13 cellular contexts compared by ENCODE assay signal in genomic region chr22:29149841-29150555, GRCh38. TPM values are rescaled to one million over a fixed set of nuclear protein-coding genes. Genes with fewer than 3 reads are reported as not detected.
A peak's percentile ranks its signal among the peaks of the same experiment; 100 is the strongest.
DNase-seq lines count a peak whose midpoint lies in the region; ATAC-seq and TF ChIP-seq lines count a peak whose summit lies in the region.
"Had no signal": no experiment of that assay in that cellular context is flagged by ENCODE, and none has a peak within 500 bp of the region (broad histone marks: within the 10 kb centered on the region; RNA-seq: fewer than 3 reads in every experiment).

No MANE protein-coding gene starts in this region.

- H3K4me3 ChIP-seq in HEK293 (ENCODE audit: low read depth, low read length) (no peak overlapping the region), dorsolateral prefrontal cortex (peak overlapping the region in 8 of 59 donors; percentile 5 to 44 (median 11))

- POLR2A ChIA-PET in HEK293 (lab: Yijun Ruan, JAX): no interaction called here

- H3K36me3 ChIP-seq in HEK293 (ENCODE audit: control insufficient read depth in 2 of 2, insufficient read depth in 1 of 2, low read length in 2 of 2): peaks cover 0 to 23% of the 10 kb centered on the region in 2 experiments; a peak in 1 of 3 replicates

- intact Hi-C loops in dorsolateral prefrontal cortex (cut with DNase I): loop anchor here (5.0 to 10.0 kb wide), 3 partner anchors 38 to 545 kb away; partner anchors contain the start of gene KREMEN1 (in 1 of the 2)

- H3K27ac ChIP-seq in HEK293 (ENCODE audit: extremely low read depth, low read depth, low read length) (no peak overlapping the region), dorsolateral prefrontal cortex (peak overlapping the region in 57 of 59 donors; percentile 4 to 88 (median 72)), layer of hippocampus (ENCODE audit: low read depth, low read length) (peak overlapping the region; percentile 70), foreskin keratinocyte (no peak overlapping the region)

- TF ChIP-seq CTCF in HEK293 (tag by site-specific recombination; IDR thresholded peaks at IDR 0.05) (no peak), dorsolateral prefrontal cortex (IDR thresholded peaks at IDR 0.05 in 54 of 56, conservative IDR thresholded peaks at IDR 0.05 in 2 of 56; ENCODE audit: low read depth in 1 of 56, partially characterized antibody in 56 of 56) (peak in 6 of 56 donors; percentile 11 to 27 (median 14)), foreskin keratinocyte (conservative IDR thresholded peaks at IDR 0.05) (no peak)

- CTCF ChIA-PET in HEK293 (lab: Yijun Ruan, JAX): interaction anchor here (0.7 to 1.5 kb wide), 2 partner anchors 59 to 96 kb away, joined by 3 to 6 read pairs; no protein-coding TSS in a partner anchor

- H3K27me3 ChIP-seq in dorsolateral prefrontal cortex (no peaks in the 10 kb centered on the region), layer of hippocampus (ENCODE audit: control insufficient read depth, insufficient read depth, low read length) (no peaks in the 10 kb centered on the region), foreskin keratinocyte (no peaks in the 10 kb centered on the region)

- peak in 9 of 10 donors; percentile 39 to 78 (median 64) for DNase-seq in dorsolateral prefrontal cortex
- DNase-seq in retina: peak; percentile 59
- DNase-seq in HUDEP-2 (lab: John Stamatoyannopoulos, UW; ENCODE audit: unreplicated experiment in 76 of 76): no peak
- no peak for DNase-seq in foreskin keratinocyte
- no peak for DNase-seq in NCI-H345 (lab: John Stamatoyannopoulos, UW)
- DNase-seq: activated CD4-positive, alpha-beta T cell treated with anti-CD3 and anti-CD28 coated beads, Interleukin-2, amount 10 ng/mL, durations not matched to agents 7 days and 5 days; mesenchymal stem cell; NCI-H187; small intestine had no signal

- H3K4me1 ChIP-seq in HEK293 (ENCODE audit: control insufficient read depth, insufficient read depth, low read length) (no peaks in the 10 kb centered on the region), foreskin keratinocyte (no peaks in the 10 kb centered on the region)

- ATAC-seq in HG03280 (IDR thresholded peaks at IDR 0.05; ENCODE audit: unreplicated experiment) (no peak), foreskin keratinocyte (no peak)

- H3K9me3 ChIP-seq in HEK293 (ENCODE audit: control insufficient read depth, insufficient read depth, low read depth, low read length): no peaks in the 10 kb centered on the region

TF ChIP-seq in HEK293, 187 proteins besides CTCF, POLR2A, EP300 and RAD21:
- peak; percentile 52 for TF ChIP-seq SCRT2 (tag by site-specific recombination; IDR thresholded peaks at IDR 0.05)
- no peak for TF ChIP-seq ZBTB6 (tag by site-specific recombination; IDR thresholded peaks at IDR 0.05)

RNA-seq across cellular contexts. Expression of gene EMID1, which starts 55.7 kb away (rescaled TPM):
- 10 to 100 TPM; 10.3 to 60.6 (median 25.2) TPM for total RNA-seq in dorsolateral prefrontal cortex
- total RNA-seq in foreskin keratinocyte: not detected in 2 replicates
- not detected in 2 replicates for polyA plus RNA-seq in foreskin keratinocyte
- total RNA-seq: activated CD4-positive, alpha-beta T cell treated with anti-CD3 and anti-CD28 coated beads, Interleukin-2, amount 10 ng/mL, durations not matched to agents 7 days and 5 days; T-helper 1 cell treated with Interleukin-12 subunit alpha and Interleukin-12 subunit beta and Interleukin-4 antibody, amounts not matched to agents 30 ng/mL and 1 ng/mL, for 36 hours had no signal

Comparison
In these comparisons a context has a peak if more than half of its experiments do, and no peak if none do; other contexts are left out.
1. H3K27ac ChIP-seq: peak in dorsolateral prefrontal cortex (57 of 59) and layer of hippocampus (single experiment); none in HEK293 (single experiment) and foreskin keratinocyte (single experiment).
2. DNase-seq: peak in dorsolateral prefrontal cortex (9 of 10) and retina (single experiment); none in HUDEP-2 (0 of 76), foreskin keratinocyte (0 of 2) and NCI-H345 (single experiment).
3. RNA of gene EMID1, which starts 55.7 kb away (total RNA-seq): 10.3 to 60.6 TPM in dorsolateral prefrontal cortex; not detected in foreskin keratinocyte; every median in the first group is over 10 times any median in the second.